Comparison of ENCODE assay signal across 8 cellular contexts in genomic region chr11:18634140-18635032, GRCh38. TPM values are rescaled to one million over a fixed set of nuclear protein-coding genes. Genes with fewer than 3 reads are reported as not detected.
DNase-seq lines count a peak whose midpoint lies in the region; ATAC-seq and TF ChIP-seq lines count a peak whose summit lies in the region.

SPTY2D1 (minus strand) TSS chr11:18634342; CDS start chr11:18634257, 85 bp downstream.

- no peaks in the 10 kb centered on the region for H3K27me3 Mint-ChIP-seq in activated CD4-positive, alpha-beta T cell treated with anti-CD3 and anti-CD28 coated beads for 36 hours

- H3K9me3 Mint-ChIP-seq in activated CD4-positive, alpha-beta T cell treated with anti-CD3 and anti-CD28 coated beads for 36 hours (ENCODE audit: low read depth), result no peaks in the 10 kb centered on the region

- peak within 1 kb of the TSS; percentile 95 for H3K27ac Mint-ChIP-seq in activated CD4-positive, alpha-beta T cell treated with anti-CD3 and anti-CD28 coated beads for 36 hours

- POLR2A ChIA-PET in activated CD4-positive, alpha-beta T cell treated with anti-CD3 and anti-CD28 coated beads for 36 hours (lab: Charles Lee), result interaction anchor here (0.6 to 2.2 kb wide), 6 partner anchors 16 to 240 kb away, joined by 3 to 15 read pairs (median 7); partner anchors contain the start of genes LDHA, TSG101 and UEVLD

- peak within 1 kb of the TSS; percentile 76 for H3K4me3 ChIP-seq in choroid plexus epithelial cell (ENCODE audit: low read depth, low read length)

- intact Hi-C loops in activated CD4-positive, alpha-beta T cell treated with anti-CD3 and anti-CD28 coated beads for 36 hours (cut with DNase I, micrococcal nuclease), result loop anchor here (1.0 to 10.0 kb wide), 18 partner anchors 18 to 1730 kb away; partner anchors contain the start of genes GTF2H1 (in 2 of the 2), HPS5 (in 2 of the 2), SAAL1 (in 2 of the 2) and SERGEF (in 2 of the 2)

- CTCF ChIA-PET in activated CD4-positive, alpha-beta T cell treated with anti-CD3 and anti-CD28 coated beads for 36 hours (lab: Charles Lee), result interaction anchor here (0.6 to 3.6 kb wide), 10 partner anchors 17 to 252 kb away, joined by 3 to 20 read pairs (median 4); partner anchors contain the start of genes TSG101 and UEVLD

- peak within 1 kb of the TSS; percentile 83 for H3K4me3 Mint-ChIP-seq in activated CD4-positive, alpha-beta T cell treated with anti-CD3 and anti-CD28 coated beads for 36 hours

- H3K4me1 Mint-ChIP-seq in activated CD4-positive, alpha-beta T cell treated with anti-CD3 and anti-CD28 coated beads for 36 hours, result peaks cover 21% of the 10 kb centered on the region

- peak; percentile 100 for DNase-seq in Ammon's horn (ENCODE audit: low spot score)
- DNase-seq in GM19238 (ENCODE audit: insufficient read length, low spot score), result peak; percentile 91
- DNase-seq in NCI-H524 (lab: John Stamatoyannopoulos, UW), result peak; percentile 97 to 98
- DNase-seq in activated CD4-positive, alpha-beta T cell treated with anti-CD3 and anti-CD28 coated beads for 36 hours, result peak; percentile 99
- DNase-seq in choroid plexus epithelial cell (ENCODE audit: low read depth), result peak; percentile 100
- DNase-seq in kidney glomerular epithelial cell (lab: John Stamatoyannopoulos, UW), result peak; percentile 97
- DNase-seq in stimulated activated CD4-positive, alpha-beta T cell treated with anti-CD3 and anti-CD28 coated beads, Interleukin-1b, Interleukin-23, amount 100 ng/mL, for 1 hour (ENCODE audit: low read depth in 2 of 2), result peak; percentile 81 to 90

- H3K36me3 Mint-ChIP-seq in activated CD4-positive, alpha-beta T cell treated with anti-CD3 and anti-CD28 coated beads for 36 hours (ENCODE audit: low read depth), result peaks cover 2% of the 10 kb centered on the region

- TF ChIP-seq CTCF in choroid plexus epithelial cell (conservative IDR thresholded peaks at IDR 0.05; ENCODE audit: low read depth, low read length), result no peak

- ATAC-seq in HG03442 (IDR thresholded peaks at IDR 0.05; ENCODE audit: unreplicated experiment), result peak; percentile 94
- ATAC-seq in activated CD4-positive, alpha-beta T cell treated with anti-CD3 and anti-CD28 coated beads for 36 hours, result peak; percentile 98

RNA-seq across cellular contexts. Expression of gene SPTY2D1, which starts in this region (rescaled TPM):
- total RNA-seq in activated CD4-positive, alpha-beta T cell treated with anti-CD3 and anti-CD28 coated beads for 36 hours, result 10 to 100 TPM; 17.8 to 26.4 TPM

Comparison
In these comparisons a context has a peak if more than half of its experiments do, and no peak if none do; other contexts are left out.
1. Peak in every context shown above with its lines: DNase-seq, ATAC-seq and H3K4me3 ChIP-seq.